Comparison of ENCODE assay signal across 17 cellular contexts in the genomic region with DNA sequence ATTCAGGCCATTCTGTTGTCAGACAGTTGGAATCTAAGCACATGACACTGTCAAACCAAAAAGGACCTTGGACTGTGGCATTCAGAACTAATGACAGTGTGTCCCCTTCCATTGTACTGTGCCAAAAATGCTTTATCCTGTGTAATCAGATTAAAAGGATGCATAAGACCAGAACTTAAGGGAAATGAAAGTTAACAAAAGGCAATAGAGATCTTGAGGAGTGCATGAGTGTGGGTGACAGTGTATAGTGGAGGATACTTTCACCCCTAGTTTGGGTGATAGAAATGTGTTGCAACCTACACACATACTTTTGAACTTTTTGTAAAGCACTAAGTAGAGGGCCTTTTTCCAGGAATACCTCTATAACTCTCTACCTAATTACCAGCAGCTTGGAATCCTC. TPM values are rescaled to one million over a fixed set of nuclear protein-coding genes. Genes with fewer than 3 reads are reported as not detected.
DNase-seq lines count a peak whose midpoint lies in the region; ATAC-seq and TF ChIP-seq lines count a peak whose summit lies in the region.
"Had no signal": no experiment of that assay in that cellular context is flagged by ENCODE, and none has a peak within 500 bp of the region (broad histone marks: within the 10 kb centered on the region; RNA-seq: fewer than 3 reads in every experiment).

No MANE protein-coding gene starts in this region.

- peaks cover 22% of the 10 kb centered on the region for H3K4me1 Mint-ChIP-seq in activated CD8-positive, alpha-beta memory T cell treated with anti-CD3 and anti-CD28 coated beads, Interleukin-2, amount 10 ng/mL, durations not matched to agents 7 days and 5 days
- peaks cover 38% of the 10 kb centered on the region for H3K4me1 Mint-ChIP-seq in activated CD8-positive, alpha-beta T cell treated with anti-CD3 and anti-CD28 coated beads, Interleukin-2, amount 10 ng/mL, durations not matched to agents 7 days and 5 days (ENCODE audit: low read depth)

- no TSS peak for BruUV-seq in PC-9 (replicated peaks; lab: Mats Ljungman, UMichigan)

- TF ChIP-seq CTCF in MM.1S (IDR thresholded peaks at IDR 0.05; ENCODE audit: low read length) = no peak
- no peak for TF ChIP-seq CTCF in smooth muscle cell (IDR thresholded peaks at IDR 0.05; ENCODE audit: borderline replicate concordance, insufficient read depth, poor library complexity, severe bottlenecking)
- TF ChIP-seq CTCF in PC-9 (conservative IDR thresholded peaks at IDR 0.05) = no peak

- no peak overlapping the region for H3K4me3 Mint-ChIP-seq in activated CD8-positive, alpha-beta memory T cell treated with anti-CD3 and anti-CD28 coated beads, Interleukin-2, amount 10 ng/mL, durations not matched to agents 7 days and 5 days
- H3K4me3 Mint-ChIP-seq in activated CD8-positive, alpha-beta T cell treated with anti-CD3 and anti-CD28 coated beads, Interleukin-2, amount 10 ng/mL, durations not matched to agents 7 days and 5 days = peak overlapping the region; percentile 12
- H3K4me3 Mint-ChIP-seq: HFFc6 had no signal

- intact Hi-C loops in PC-9 (cut with micrococcal nuclease; ENCODE audit: unreplicated experiment) = no loop called here

- H3K36me3 ChIP-seq in MM.1S (replicated peaks; ENCODE audit: insufficient read depth, low read length) = no peaks in the 10 kb centered on the region
- H3K36me3 ChIP-seq in smooth muscle cell (ENCODE audit: low read depth) = no peaks in the 10 kb centered on the region
- no peaks in the 10 kb centered on the region for H3K36me3 ChIP-seq in PC-9 (ENCODE audit: low read depth)
- H3K36me3 ChIP-seq: cardiac muscle cell, suprapubic skin had no signal

- H3K27ac ChIP-seq in MM.1S (ENCODE audit: low read length) = peak overlapping the region; percentile 55; the same call in 1 of the 2 replicates
- peak overlapping the region; percentile 2 for H3K27ac ChIP-seq in smooth muscle cell (ENCODE audit: low read depth)
- H3K27ac ChIP-seq in PC-9 = no peak overlapping the region
- H3K27ac ChIP-seq: cardiac muscle cell, suprapubic skin had no signal

- peaks cover 8% of the 10 kb centered on the region for H3K36me3 Mint-ChIP-seq in activated CD8-positive, alpha-beta memory T cell treated with anti-CD3 and anti-CD28 coated beads, Interleukin-2, amount 10 ng/mL, durations not matched to agents 7 days and 5 days
- peaks cover 17% of the 10 kb centered on the region for H3K36me3 Mint-ChIP-seq in activated CD8-positive, alpha-beta T cell treated with anti-CD3 and anti-CD28 coated beads, Interleukin-2, amount 10 ng/mL, durations not matched to agents 7 days and 5 days (ENCODE audit: low read depth)

- H3K4me1 ChIP-seq in MM.1S (ENCODE audit: low read length) = peaks cover 31% of the 10 kb centered on the region
- no peaks in the 10 kb centered on the region for H3K4me1 ChIP-seq in smooth muscle cell (ENCODE audit: low read depth)
- no peaks in the 10 kb centered on the region for H3K4me1 ChIP-seq in PC-9 (replicated peaks; ENCODE audit: insufficient read depth)

- H3K79me2 ChIP-seq in MM.1S (ENCODE audit: low read length) (peaks cover 68% of the 10 kb centered on the region), smooth muscle cell (ENCODE audit: low read depth) (no peaks in the 10 kb centered on the region), PC-9 (ENCODE audit: low read depth) (no peaks in the 10 kb centered on the region)

- no peak for ATAC-seq in activated CD8-positive, alpha-beta memory T cell treated with anti-CD3 and anti-CD28 coated beads, Interleukin-2, amount 10 ng/mL, durations not matched to agents 7 days and 5 days
- ATAC-seq in activated CD8-positive, alpha-beta T cell treated with anti-CD3 and anti-CD28 coated beads, Interleukin-2, amount 10 ng/mL, durations not matched to agents 7 days and 5 days = no peak

- H3K9me3 ChIP-seq in MM.1S (replicated peaks; ENCODE audit: insufficient read depth, low read length) (no peaks in the 10 kb centered on the region), smooth muscle cell (replicated peaks; ENCODE audit: low read depth) (no peaks in the 10 kb centered on the region), PC-9 (ENCODE audit: insufficient read depth, low read depth) (no peaks in the 10 kb centered on the region)
- H3K9me3 ChIP-seq: suprapubic skin had no signal

- H3K4me3 ChIP-seq in MM.1S (ENCODE audit: low read length) = 0 out of 2 replicates have a peak overlapping the region, but pooled peaks have one; percentile 7
- no peak overlapping the region for H3K4me3 ChIP-seq in smooth muscle cell
- H3K4me3 ChIP-seq in PC-9 = no peak overlapping the region
- H3K4me3 ChIP-seq: cardiac muscle cell, suprapubic skin had no signal

- H3K27me3 ChIP-seq in MM.1S (replicated peaks; ENCODE audit: insufficient read depth, low read length) = no peaks in the 10 kb centered on the region
- no peaks in the 10 kb centered on the region for H3K27me3 ChIP-seq in smooth muscle cell (ENCODE audit: low read depth)
- no peaks in the 10 kb centered on the region for H3K27me3 ChIP-seq in PC-9 (ENCODE audit: insufficient read depth, low read depth)
- H3K27me3 ChIP-seq: cardiac muscle cell, suprapubic skin had no signal

- H3F3A ChIP-seq in MM.1S (ENCODE audit: insufficient read depth, low read length) = peaks cover 36% of the 10 kb centered on the region
- no peaks in the 10 kb centered on the region for H3F3A ChIP-seq in smooth muscle cell (ENCODE audit: low read depth)
- no peaks in the 10 kb centered on the region for H3F3A ChIP-seq in PC-9 (ENCODE audit: insufficient read depth, low read depth)

- CTCF ChIA-PET in activated CD8-positive, alpha-beta memory T cell treated with anti-CD3 and anti-CD28 coated beads, Interleukin-2, amount 10 ng/mL, durations not matched to agents 7 days and 5 days (lab: Charles Lee) = interaction anchor here (1.3 kb wide), 1 partner anchor 10 kb away, joined by 3 read pairs; no protein-coding TSS in a partner anchor
- CTCF ChIA-PET in activated CD8-positive, alpha-beta T cell treated with anti-CD3 and anti-CD28 coated beads, Interleukin-2, amount 10 ng/mL, durations not matched to agents 7 days and 5 days (lab: Charles Lee) = interaction anchor here (0.8 kb wide), 1 partner anchor 7 kb away, joined by 3 read pairs; no protein-coding TSS in a partner anchor
- CTCF ChIA-PET in PC-9 (lab: Charles Lee) = no interaction called here

- H4K20me1 ChIP-seq in MM.1S (ENCODE audit: insufficient read depth, low read length) (no peaks in the 10 kb centered on the region), smooth muscle cell (ENCODE audit: low read depth) (no peaks in the 10 kb centered on the region), PC-9 (ENCODE audit: insufficient read depth) (no peaks in the 10 kb centered on the region)

- H3K9me3 Mint-ChIP-seq in activated CD8-positive, alpha-beta memory T cell treated with anti-CD3 and anti-CD28 coated beads, Interleukin-2, amount 10 ng/mL, durations not matched to agents 7 days and 5 days (ENCODE audit: low read depth) = peaks cover 2% of the 10 kb centered on the region
- H3K9me3 Mint-ChIP-seq in activated CD8-positive, alpha-beta T cell treated with anti-CD3 and anti-CD28 coated beads, Interleukin-2, amount 10 ng/mL, durations not matched to agents 7 days and 5 days (ENCODE audit: insufficient read depth) = no peaks in the 10 kb centered on the region

- H3K9me2 ChIP-seq in MM.1S (replicated peaks; ENCODE audit: insufficient read depth, low read length) (no peaks in the 10 kb centered on the region), PC-9 (ENCODE audit: insufficient read depth) (no peaks in the 10 kb centered on the region)

- H3K9ac ChIP-seq in MM.1S (ENCODE audit: low read length) = peak overlapping the region; percentile 14; the same call in 1 of the 2 replicates
- H3K9ac ChIP-seq in smooth muscle cell (ENCODE audit: low read depth) = no peak overlapping the region

- DNase-seq in activated CD8-positive, alpha-beta memory T cell treated with anti-CD3 and anti-CD28 coated beads, Interleukin-2, amount 10 ng/mL, durations not matched to agents 7 days and 5 days = no peak
- DNase-seq in activated CD8-positive, alpha-beta memory T cell treated with anti-CD3 and anti-CD28 coated beads for 24 hours = no peak
- DNase-seq in MM.1S (no peak), smooth muscle cell (lab: John Stamatoyannopoulos, UW; ENCODE audit: unreplicated experiment) (no peak), ecto neural progenitor cell (ENCODE audit: low spot score) (no peak), AG20443 (ENCODE audit: low spot score) (no peak), PC-9 (no peak)
- no peak for DNase-seq in activated CD8-positive, alpha-beta T cell treated with anti-CD3 and anti-CD28 coated beads, Interleukin-2, amount 10 ng/mL, durations not matched to agents 7 days and 5 days
- DNase-seq: ACHN, activated gamma-delta T cell treated with Interleukin-2 at 50 U/mL for 16 hours, DMS153, foreskin melanocyte, HFFc6, mammary epithelial cell, NCI-H2171 treated with DMSO at 0.1 percent for 48 hours had no signal

- H3K4me2 ChIP-seq in MM.1S (ENCODE audit: low read depth, low read length) = peak overlapping the region; percentile 56
- no peak overlapping the region for H3K4me2 ChIP-seq in smooth muscle cell
- no peak overlapping the region for H3K4me2 ChIP-seq in PC-9

- no peaks in the 10 kb centered on the region for H3K27me3 Mint-ChIP-seq in activated CD8-positive, alpha-beta memory T cell treated with anti-CD3 and anti-CD28 coated beads, Interleukin-2, amount 10 ng/mL, durations not matched to agents 7 days and 5 days
- H3K27me3 Mint-ChIP-seq in activated CD8-positive, alpha-beta T cell treated with anti-CD3 and anti-CD28 coated beads, Interleukin-2, amount 10 ng/mL, durations not matched to agents 7 days and 5 days (ENCODE audit: low read depth) = no peaks in the 10 kb centered on the region

- H2AFZ ChIP-seq in MM.1S (ENCODE audit: low read length) (no peak overlapping the region), smooth muscle cell (ENCODE audit: low read depth) (no peak overlapping the region), PC-9 (no peak overlapping the region)

- H3K27ac Mint-ChIP-seq in activated CD8-positive, alpha-beta memory T cell treated with anti-CD3 and anti-CD28 coated beads, Interleukin-2, amount 10 ng/mL, durations not matched to agents 7 days and 5 days = peak overlapping the region; percentile 73
- peak overlapping the region; percentile 83 for H3K27ac Mint-ChIP-seq in activated CD8-positive, alpha-beta T cell treated with anti-CD3 and anti-CD28 coated beads, Interleukin-2, amount 10 ng/mL, durations not matched to agents 7 days and 5 days
- H3K27ac Mint-ChIP-seq: HFFc6 had no signal

- POLR2A ChIA-PET in activated CD8-positive, alpha-beta T cell treated with anti-CD3 and anti-CD28 coated beads, Interleukin-2, amount 10 ng/mL, durations not matched to agents 7 days and 5 days (lab: Charles Lee) = no interaction called here
- POLR2A ChIA-PET in PC-9 (lab: Charles Lee; ENCODE audit: unreplicated experiment) = no interaction called here

RNA-seq across cellular contexts. Expression of gene CYSLTR1, which starts 4.5 kb away (rescaled TPM):
- total RNA-seq in activated CD8-positive, alpha-beta memory T cell treated with anti-CD3 and anti-CD28 coated beads, Interleukin-2, amount 10 ng/mL, durations not matched to agents 7 days and 5 days = 1 to 10 TPM; 1.3 to 2.1 TPM
- total RNA-seq in activated CD8-positive, alpha-beta T cell treated with anti-CD3 and anti-CD28 coated beads, Interleukin-2, amount 10 ng/mL, durations not matched to agents 7 days and 5 days = 1 to 10 TPM; 2.8 to 3.3 TPM
- 4.4 and 6.0 TPM in 2 replicates for total RNA-seq in smooth muscle cell
- 2.1 and 3.4 TPM in 2 replicates for polyA plus RNA-seq in smooth muscle cell
- not detected in 2 replicates for total RNA-seq in PC-9 (2021)
- total RNA-seq: cardiac muscle cell, HFFc6 had no signal
- polyA plus RNA-seq: cardiac muscle cell, mammary epithelial cell had no signal
